In the genomic region with DNA sequence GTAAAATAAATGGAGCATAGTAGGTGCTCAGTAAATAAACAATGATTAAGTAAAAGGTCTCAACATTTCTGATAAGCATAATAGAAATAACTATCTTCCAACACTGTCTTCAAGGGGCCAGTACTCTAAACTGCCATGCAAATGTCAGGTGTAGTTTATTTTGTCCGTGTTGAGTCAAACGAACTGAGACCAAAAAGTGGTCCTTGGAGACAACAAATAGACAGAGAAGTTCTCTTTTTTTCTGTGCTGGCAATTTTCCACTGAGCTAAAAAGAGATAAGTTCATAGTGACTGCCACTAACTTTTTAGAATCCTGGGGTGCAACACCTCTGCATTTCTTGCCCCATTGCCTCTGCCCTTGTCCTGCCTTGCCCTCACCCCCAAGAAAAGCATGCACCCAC, we compare ENCODE assay signal across 14 cellular contexts. TPM values are rescaled to one million over a fixed set of nuclear protein-coding genes. Genes with fewer than 3 reads are reported as not detected.
DNase-seq lines count a peak whose midpoint lies in the region; ATAC-seq and TF ChIP-seq lines count a peak whose summit lies in the region.
"Had no signal": no experiment of that assay in that cellular context is flagged by ENCODE, and none has a peak within 500 bp of the region (broad histone marks: within the 10 kb centered on the region; RNA-seq: fewer than 3 reads in every experiment).

No MANE protein-coding gene starts in this region.

- H3K27ac Mint-ChIP-seq in activated CD4-positive, alpha-beta T cell treated with anti-CD3 and anti-CD28 coated beads, Interleukin-2, amount 10 ng/mL, durations not matched to agents 24 days and 14 days = peak overlapping the region; percentile 76
- peak overlapping the region; percentile 64 for H3K27ac Mint-ChIP-seq in activated CD4-positive, alpha-beta memory T cell treated with anti-CD3 and anti-CD28 coated beads, Interleukin-2, amount 10 ng/mL, durations not matched to agents 7 days and 5 days

- H3K27me3 ChIP-seq in spleen (replicated peaks in 1 of 7) = no peaks in the 10 kb centered on the region
- H3K27me3 ChIP-seq: adrenal gland, MG63, tibial artery had no signal

- peaks cover 66% of the 10 kb centered on the region for H3K4me1 Mint-ChIP-seq in activated CD4-positive, alpha-beta T cell treated with anti-CD3 and anti-CD28 coated beads, Interleukin-2, amount 10 ng/mL, durations not matched to agents 24 days and 14 days
- H3K4me1 Mint-ChIP-seq in activated CD4-positive, alpha-beta memory T cell treated with anti-CD3 and anti-CD28 coated beads, Interleukin-2, amount 10 ng/mL, durations not matched to agents 7 days and 5 days = peaks cover 74% of the 10 kb centered on the region

- peak overlapping the region in 7 of 8 donors; percentile 32 to 85 (median 77) for H3K27ac ChIP-seq in spleen
- H3K27ac ChIP-seq: adrenal gland, tibial artery had no signal

- POLR2A ChIA-PET in activated CD4-positive, alpha-beta memory T cell treated with anti-CD3 and anti-CD28 coated beads, Interleukin-2, amount 10 ng/mL, durations not matched to agents 7 days and 5 days (lab: Charles Lee) = interaction anchor here (0.8 to 11.9 kb wide), 3 partner anchors 9 to 56 kb away, joined by 3 to 229 read pairs (median 171); a partner anchor contains a TSS

- H3K4me3 Mint-ChIP-seq in activated CD4-positive, alpha-beta T cell treated with anti-CD3 and anti-CD28 coated beads, Interleukin-2, amount 10 ng/mL, durations not matched to agents 24 days and 14 days = peak overlapping the region; percentile 27
- no peak overlapping the region for H3K4me3 Mint-ChIP-seq in activated CD4-positive, alpha-beta memory T cell treated with anti-CD3 and anti-CD28 coated beads, Interleukin-2, amount 10 ng/mL, durations not matched to agents 7 days and 5 days

- H3K4me3 ChIP-seq in spleen = no peak overlapping the region
- H3K4me3 ChIP-seq: A549, adrenal gland, MG63, tibial artery had no signal

- no peaks in the 10 kb centered on the region for H3K36me3 ChIP-seq in spleen
- H3K36me3 ChIP-seq: adrenal gland, MG63, tibial artery had no signal

- peak; percentile 57 for DNase-seq in activated CD4-positive, alpha-beta T cell treated with anti-CD3 and anti-CD28 coated beads, Interleukin-2, amount 10 ng/mL, durations not matched to agents 24 days and 14 days
- no peak for DNase-seq in activated CD4-positive, alpha-beta T cell treated with anti-CD3 and anti-CD28 coated beads, Interleukin-2, amount 50 U/mL, for 48 hours
- no peak for DNase-seq in activated CD4-positive, alpha-beta memory T cell treated with anti-CD3 and anti-CD28 coated beads, Interleukin-2, amount 10 ng/mL, durations not matched to agents 7 days and 5 days
- no peak for DNase-seq in spleen
- no peak for DNase-seq in A172 (ENCODE audit: low spot score)
- DNase-seq in NCI-H510A treated with DMSO at 0.1 percent for 48 hours (lab: John Stamatoyannopoulos, UW) = no peak
- no peak for DNase-seq in NCI-H748 treated with DMSO at 0.1 percent for 48 hours (lab: John Stamatoyannopoulos, UW)
- DNase-seq: activated CD4-positive, CD25-positive, alpha-beta regulatory T cell; adrenal gland; MG63; tibial artery had no signal

- intact Hi-C loops in activated CD4-positive, alpha-beta T cell treated with anti-CD3 and anti-CD28 coated beads, Interleukin-2, amount 10 ng/mL, durations not matched to agents 24 days and 14 days (cut with micrococcal nuclease) = no loop called here
- intact Hi-C loops in spleen (cut with DNase I; ENCODE audit: low total_unique reads) = no loop called here

- TF ChIP-seq POLR2A in spleen (IDR thresholded peaks at IDR 0.05) = no peak

- CTCF ChIA-PET in activated CD4-positive, alpha-beta memory T cell treated with anti-CD3 and anti-CD28 coated beads, Interleukin-2, amount 10 ng/mL, durations not matched to agents 7 days and 5 days (lab: Charles Lee) = interaction anchor here (2.2 to 2.5 kb wide), 2 partner anchors 8 to 10 kb away, joined by 7 to 9 read pairs; no protein-coding TSS in a partner anchor

- peaks cover 40 to 83% (median 71%) of the 10 kb centered on the region in 6 donors for H3K4me1 ChIP-seq in spleen

- H3K27me3 Mint-ChIP-seq in activated CD4-positive, alpha-beta T cell treated with anti-CD3 and anti-CD28 coated beads, Interleukin-2, amount 10 ng/mL, durations not matched to agents 24 days and 14 days = no peaks in the 10 kb centered on the region
- H3K27me3 Mint-ChIP-seq in activated CD4-positive, alpha-beta memory T cell treated with anti-CD3 and anti-CD28 coated beads, Interleukin-2, amount 10 ng/mL, durations not matched to agents 7 days and 5 days = no peaks in the 10 kb centered on the region

- no peak for TF ChIP-seq CTCF in spleen (IDR thresholded peaks at IDR 0.05 in 8 of 11, conservative IDR thresholded peaks at IDR 0.05 in 3 of 11)

- H3K9me3 Mint-ChIP-seq in activated CD4-positive, alpha-beta T cell treated with anti-CD3 and anti-CD28 coated beads, Interleukin-2, amount 10 ng/mL, durations not matched to agents 24 days and 14 days = peaks cover 8% of the 10 kb centered on the region
- H3K9me3 Mint-ChIP-seq in activated CD4-positive, alpha-beta memory T cell treated with anti-CD3 and anti-CD28 coated beads, Interleukin-2, amount 10 ng/mL, durations not matched to agents 7 days and 5 days = peaks cover 5% of the 10 kb centered on the region

- H3K36me3 Mint-ChIP-seq in activated CD4-positive, alpha-beta T cell treated with anti-CD3 and anti-CD28 coated beads, Interleukin-2, amount 10 ng/mL, durations not matched to agents 24 days and 14 days (ENCODE audit: low read depth) = peaks cover 20% of the 10 kb centered on the region
- H3K36me3 Mint-ChIP-seq in activated CD4-positive, alpha-beta memory T cell treated with anti-CD3 and anti-CD28 coated beads, Interleukin-2, amount 10 ng/mL, durations not matched to agents 7 days and 5 days (ENCODE audit: low read depth) = peaks cover 33% of the 10 kb centered on the region

- H3K9me3 ChIP-seq in spleen = no peaks in the 10 kb centered on the region
- H3K9me3 ChIP-seq: A549, adrenal gland, MG63, tibial artery had no signal

- 14 to 49% (median 39%) methylated on average over 2 of the region's 2 CpGs for WGBS in spleen, 5 donors

- ATAC-seq in HG03095 (IDR thresholded peaks at IDR 0.05; ENCODE audit: unreplicated experiment) = peak; percentile 36
- ATAC-seq: A549, Right ventricle myocardium inferior had no signal

RNA-seq across cellular contexts. Expression of a gene that starts 14.7 kb away (rescaled TPM):
- 296 and 298 TPM in 2 replicates for total RNA-seq in activated CD4-positive, alpha-beta T cell treated with anti-CD3 and anti-CD28 coated beads, Interleukin-2, amount 10 ng/mL, durations not matched to agents 24 days and 14 days
- 100 to 1,000 TPM; 289 to 305 TPM for total RNA-seq in activated CD4-positive, alpha-beta memory T cell treated with anti-CD3 and anti-CD28 coated beads, Interleukin-2, amount 10 ng/mL, durations not matched to agents 7 days and 5 days
- 100 to 1,000 TPM; 288 to 491 (median 355) TPM for total RNA-seq in spleen
- polyA plus RNA-seq in spleen = 10 to 100 TPM; 64.7 to 66.3 (median 64.7) TPM
- 137 and 161 TPM in 2 replicates for total RNA-seq in A172 (2014; rRNA removed; shearing (Covaris generic))
